In genomic region chr4:153232768-153233167, GRCh38 we compare ENCODE assay signal across 8 cellular contexts. TPM values are rescaled to one million over a fixed set of nuclear protein-coding genes. Genes with fewer than 3 reads are reported as not detected.
DNase-seq lines count a peak whose midpoint lies in the region; ATAC-seq, FAIRE-seq and TF ChIP-seq lines count a peak whose summit lies in the region.

No MANE protein-coding gene starts in this region.

- H3K4ac ChIP-seq in trophoblast cell (ENCODE audit: low read depth, low read length), result no peak overlapping the region

- H3F3A ChIP-seq in PC-9 (ENCODE audit: insufficient read depth, low read depth), result peaks cover 42% of the 10 kb centered on the region

- H3K9me3 ChIP-seq in A549, result no peaks in the 10 kb centered on the region
- no peaks in the 10 kb centered on the region for H3K9me3 ChIP-seq in PC-9 (ENCODE audit: insufficient read depth, low read depth)
- H3K9me3 ChIP-seq in trophoblast cell (ENCODE audit: insufficient read depth, low read depth, low read length), result no peaks in the 10 kb centered on the region

- no peak overlapping the region for H4K12ac ChIP-seq in trophoblast cell (ENCODE audit: low read depth, low read length)

- H4K91ac ChIP-seq in trophoblast cell (ENCODE audit: low read depth, low read length), result no peak overlapping the region

- BruUV-seq in PC-9 (replicated peaks; lab: Mats Ljungman, UMichigan), result no TSS peak

- TF ChIP-seq CTCF in A549 (IDR thresholded peaks at IDR 0.05) (no peak), PC-9 (conservative IDR thresholded peaks at IDR 0.05) (no peak; the same call in 1 of the 2 replicates)

- no peak overlapping the region for H3K14ac ChIP-seq in trophoblast cell (ENCODE audit: low read length)

- DNase-seq in A549 (ENCODE audit: low read depth in 1 of 2, low spot score in 1 of 2) (peak; percentile 17 to 24), PC-9 (peak; percentile 57 to 60), left ventricle myocardium superior (peak; percentile 68), SKM-1 (lab: John Stamatoyannopoulos, UW; ENCODE audit: unreplicated experiment) (no peak), trophoblast cell (no peak)
- no peak for DNase-seq in stimulated activated naive CD4-positive, alpha-beta T cell (lab: John Stamatoyannopoulos, UW)

- H3K27me3 ChIP-seq in PC-9 (ENCODE audit: insufficient read depth, low read depth) (no peaks in the 10 kb centered on the region), trophoblast cell (ENCODE audit: insufficient read depth, low read length) (no peaks in the 10 kb centered on the region)

- H4K8ac ChIP-seq in trophoblast cell (ENCODE audit: low read depth, low read length), result no peak overlapping the region

- no peak overlapping the region for H2BK12ac ChIP-seq in trophoblast cell (ENCODE audit: low read length)

- CTCF ChIA-PET in A549 (lab: Yijun Ruan, JAX) (no interaction called here), PC-9 (lab: Charles Lee) (interaction anchor here (0.7 kb wide), 1 partner anchor 28 kb away, joined by 5 read pairs; no protein-coding TSS in a partner anchor)

- H3K18ac ChIP-seq in trophoblast cell (ENCODE audit: low read length), result no peak overlapping the region

- H3K79me2 ChIP-seq in PC-9 (ENCODE audit: low read depth), result peaks cover 66% of the 10 kb centered on the region
- no peaks in the 10 kb centered on the region for H3K79me2 ChIP-seq in trophoblast cell (ENCODE audit: control insufficient read depth, insufficient read depth, low read length, poor library complexity)

- no peaks in the 10 kb centered on the region for H3K79me1 ChIP-seq in trophoblast cell (ENCODE audit: low read length)

- H3K36me3 ChIP-seq in PC-9 (ENCODE audit: low read depth) (0 out of 2 replicates have a peak, but pooled peaks cover 2% of the 10 kb centered on the region), trophoblast cell (ENCODE audit: control insufficient read depth in 1 of 2, insufficient read depth in 2 of 2, low read length in 2 of 2) (no peaks in the 10 kb centered on the region)

- H3K23ac ChIP-seq in trophoblast cell (ENCODE audit: low read length), result no peak overlapping the region

- H3K4me2 ChIP-seq in A549 (peak overlapping the region; percentile 64), PC-9 (peak overlapping the region; percentile 71), trophoblast cell (ENCODE audit: low read length) (no peak overlapping the region)

- no peak overlapping the region for H2AK5ac ChIP-seq in trophoblast cell (ENCODE audit: low read length)

- WGBS in A549 (ENCODE audit: missing lambda C conversion rate), result 74% methylated on average over 3 of the region's 3 CpGs
- no CpG with 5 or more reads among the region's 3 CpGs for WGBS in trophoblast cell (ENCODE audit: extremely low coverage, insufficient coverage, insufficient read length)

- intact Hi-C loops in PC-9 (cut with micrococcal nuclease; ENCODE audit: unreplicated experiment), result loop anchor here (5.0 to 10.0 kb wide), 2 partner anchors 60 to 342 kb away; no protein-coding TSS in a partner anchor
- intact Hi-C loops in left ventricle myocardium superior (cut with micrococcal nuclease), result no loop called here

- H3K4me3 ChIP-seq in A549, result no peak overlapping the region
- H3K4me3 ChIP-seq in PC-9, result no peak overlapping the region
- H3K4me3 ChIP-seq in trophoblast cell (ENCODE audit: low read depth, low read length), result no peak overlapping the region

- FAIRE-seq in A549 (lab: Jason Lieb, UNC), result no peak

- H2AFZ ChIP-seq in PC-9 (no peak overlapping the region), trophoblast cell (ENCODE audit: insufficient read depth, low read length, poor library complexity) (no peak overlapping the region)

- 0 out of 5 replicates have a peak, but pooled peaks have one; percentile 14 to 21 for TF ChIP-seq RAD21 in A549 (conservative IDR thresholded peaks at IDR 0.05 in 1 of 2, IDR thresholded peaks at IDR 0.05 in 1 of 2)

- TF ChIP-seq POLR2A in A549 (IDR thresholded peaks at IDR 0.05; ENCODE audit: low read length), result no peak

- ATAC-seq in A549 (peak; percentile 62 to 78; a peak in 3 of 6 replicates), GM18867 (IDR thresholded peaks at IDR 0.05; ENCODE audit: unreplicated experiment) (peak; percentile 50), left ventricle myocardium superior (peak; percentile 97), HG03139 (IDR thresholded peaks at IDR 0.05; ENCODE audit: unreplicated experiment) (no peak)

- no peaks in the 10 kb centered on the region for H3K9me2 ChIP-seq in PC-9 (ENCODE audit: insufficient read depth)

- H3K27ac ChIP-seq in A549, result peak overlapping the region; percentile 66 to 82; a peak in 5 of 6 replicates
- peak overlapping the region; percentile 68 for H3K27ac ChIP-seq in PC-9
- no peak overlapping the region for H3K27ac ChIP-seq in trophoblast cell (ENCODE audit: low read depth, low read length)

- no peak overlapping the region for H2BK5ac ChIP-seq in trophoblast cell (ENCODE audit: low read depth, low read length, poor library complexity)

- no peak overlapping the region for H3K9ac ChIP-seq in trophoblast cell (ENCODE audit: low read length)

- no peak for TF ChIP-seq EP300 in A549 (IDR thresholded peaks at IDR 0.05)

- H2BK120ac ChIP-seq in trophoblast cell (ENCODE audit: insufficient read depth, low read length, poor library complexity), result no peak overlapping the region

- H4K20me1 ChIP-seq in PC-9 (ENCODE audit: insufficient read depth), result no peaks in the 10 kb centered on the region

- H3K4me1 ChIP-seq in A549, result peaks cover 28% of the 10 kb centered on the region
- H3K4me1 ChIP-seq in PC-9 (replicated peaks; ENCODE audit: insufficient read depth), result peaks cover 62% of the 10 kb centered on the region
- H3K4me1 ChIP-seq in trophoblast cell (ENCODE audit: control insufficient read depth in 1 of 2, insufficient read depth in 2 of 2, low read length in 2 of 2), result no peaks in the 10 kb centered on the region

- POLR2A ChIA-PET in A549 (lab: Yijun Ruan, JAX) (no interaction called here), PC-9 (lab: Charles Lee; ENCODE audit: unreplicated experiment) (interaction anchor here (0.7 kb wide), 1 partner anchor 808 kb away, joined by 8 read pairs; no protein-coding TSS in a partner anchor)

TF ChIP-seq in A549, 52 proteins besides CTCF, POLR2A, EP300 and RAD21:
- TF ChIP-seq E2F6 (IDR thresholded peaks at IDR 0.05; ENCODE audit: borderline replicate concordance, low read depth) (no peak), SMC3 (IDR thresholded peaks at IDR 0.05) (0 out of 3 replicates have a peak, but pooled peaks have one; percentile 17)

RNA-seq across cellular contexts. Expression of gene TRIM2, which starts 28.5 kb away (rescaled TPM):
- polyA plus RNA-seq in A549 (2011; rRNA removed), result 0.92 and 1.0 TPM in 2 replicates
- polyA plus RNA-seq in A549 (2012; cell fraction: cytosol; rRNA removed), result 0.14 and 0.29 TPM in 2 replicates
- 0.32 and 0.44 TPM in 2 replicates for polyA plus RNA-seq in A549 (2012; cell fraction: nucleus; rRNA removed)
- 1.0 to 1.4 TPM (median 1.2 TPM) in 3 replicates for polyA plus RNA-seq in A549 (2017; fragmentation: RNase III; extraction: RNeasy Plus Mini Kit Qiagen cat#74134 plus additional on column Dnase treatment)
- polyA minus RNA-seq in A549 (2011; rRNA and poly(A)+ RNA removed), result 5.2 and 6.1 TPM in 2 replicates
- total RNA-seq in PC-9 (2021), result 56.0 and 87.0 TPM in 2 replicates
- total RNA-seq in left ventricle myocardium superior, result 18.6 TPM
- polyA plus RNA-seq in trophoblast cell (2013), result 3.4 and 4.1 TPM in 2 replicates

Comparison
In these comparisons a context has a peak if more than half of its experiments do, and no peak if none do; other contexts are left out.
1. DNase-seq: peak in A549 (2 of 2), PC-9 (2 of 2) and left ventricle myocardium superior (single experiment); none in SKM-1 (single experiment), stimulated activated naive CD4-positive, alpha-beta T cell (0 of 6) and trophoblast cell (0 of 2).